Comparison of ENCODE assay signal across 8 cellular contexts in the genomic region with DNA sequence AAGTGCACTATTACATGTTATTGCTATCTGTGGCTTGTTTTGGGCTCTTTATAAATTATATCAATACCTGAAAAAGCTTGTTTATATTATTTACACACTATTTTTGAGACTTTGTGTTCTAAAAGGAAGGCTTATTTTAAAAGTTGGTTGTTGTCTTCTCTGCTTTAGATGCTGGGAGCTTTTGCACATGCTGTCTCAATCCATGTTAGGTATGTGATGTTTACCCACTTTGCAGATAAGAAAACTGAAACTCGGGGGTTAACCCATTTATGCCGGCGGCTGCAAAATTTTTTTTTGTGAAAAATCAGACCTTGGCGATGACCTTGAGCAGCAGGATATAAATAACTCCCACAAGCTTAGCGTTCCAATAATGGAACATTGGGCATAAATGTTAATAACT.
"Had no signal": no experiment of that assay in that cellular context is flagged by ENCODE, and none has a peak within 500 bp of the region (broad histone marks: within the 10 kb centered on the region; RNA-seq: fewer than 3 reads in every experiment).

No MANE protein-coding gene starts in this region.

- DNase-seq: IMR-90, KBM-7, KG1 had no signal

- ATAC-seq: HepG2, K562 had no signal

- FAIRE-seq: HepG2, HTR-8/SVneo, K562 had no signal

- H3K4me3 ChIP-seq: K562 had no signal

- H3K4me2 ChIP-seq: KMS-11 had no signal

- H3K27ac ChIP-seq: HL-60, KMS-11 had no signal
